In the genomic region with DNA sequence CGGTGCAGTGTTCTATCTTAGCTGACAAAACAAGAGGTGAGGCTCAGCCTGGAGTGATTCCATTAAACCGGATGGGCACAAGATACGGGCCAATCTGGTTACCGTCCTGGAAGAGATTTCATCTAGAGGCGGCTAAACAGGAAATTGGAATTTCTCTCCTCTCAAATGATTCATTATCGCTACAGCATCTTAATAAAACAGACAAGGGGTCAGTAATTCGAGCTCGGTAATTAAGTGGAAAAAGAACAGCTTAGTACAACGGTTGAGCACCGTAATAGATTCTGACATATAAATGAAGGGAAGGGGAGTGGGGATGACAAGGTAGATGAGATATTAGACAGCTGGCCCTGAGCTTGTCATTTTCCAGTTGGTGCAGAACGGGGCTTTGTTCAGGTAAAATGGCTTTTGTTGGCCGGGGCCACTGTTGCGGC, we compare ENCODE assay signal across 18 cellular contexts.
"Had no signal": no experiment of that assay in that cellular context is flagged by ENCODE, and none has a peak within 500 bp of the region (broad histone marks: within the 10 kb centered on the region; RNA-seq: fewer than 3 reads in every experiment).

No MANE protein-coding gene starts in this region.

- ATAC-seq: left cardiac atrium; left ventricle myocardium superior; stimulated activated memory B cell treated with anti-CD40 and anti-IgM and Interleukin-4, amounts not matched to agents 10 μg/mL and 1 μg/mL and 100 μg/mL, for 72 hours had no signal

- H3K27me3 ChIP-seq: hepatocyte, right lobe of liver had no signal

- H3K27ac ChIP-seq: coronary artery, hepatocyte, parathyroid adenoma, prostate gland, right lobe of liver, tibial artery had no signal

- H3K36me3 ChIP-seq: prostate gland, right lobe of liver, tibial artery had no signal

- DNase-seq: effector CD8-positive, alpha-beta T cell; foreskin melanocyte; head of caudate nucleus; kidney; left cardiac atrium; left ventricle myocardium superior; naive B cell; nephron progenitor cell; right lobe of liver; stimulated activated CD4-positive, alpha-beta T cell treated with anti-CD3 and anti-CD28 coated beads, Interleukin-1b, Interleukin-23, amount 100 ng/mL, for 48 hours; stimulated activated CD4-positive, alpha-beta T cell treated with anti-CD3 and anti-CD28 coated beads, Interleukin-4, amount 100 ng/mL, for 24 hours had no signal

- H3K4me3 ChIP-seq: coronary artery, hepatocyte, lung, prostate gland, right lobe of liver, tibial artery had no signal

- H3K9me3 ChIP-seq: prostate gland, right lobe of liver, tibial artery had no signal

- H3K4me1 ChIP-seq: parathyroid adenoma, prostate gland, right lobe of liver, tibial artery had no signal
